ENCODE assay signal across 18 cellular contexts in genomic region chr20:62488470-62488869, GRCh38. TPM values are rescaled to one million over a fixed set of nuclear protein-coding genes. Genes with fewer than 3 reads are reported as not detected.
A peak's percentile ranks its signal among the peaks of the same experiment; 100 is the strongest.
DNase-seq lines count a peak whose midpoint lies in the region; ATAC-seq, FAIRE-seq and TF ChIP-seq lines count a peak whose summit lies in the region.
"Had no signal": no experiment of that assay in that cellular context is flagged by ENCODE, and none has a peak within 500 bp of the region (broad histone marks: within the 10 kb centered on the region; RNA-seq: fewer than 3 reads in every experiment).

No MANE protein-coding gene starts in this region.

- H3K9ac ChIP-seq in K562 (ENCODE audit: insufficient read depth in 1 of 2, low read depth in 2 of 2, low read length in 2 of 2): no peak overlapping the region

- H3K4me2 ChIP-seq in K562 (ENCODE audit: insufficient read depth, low read length): no peak overlapping the region

- H3K79me2 ChIP-seq in K562 (ENCODE audit: control insufficient read depth, insufficient read depth, low read length): no peaks in the 10 kb centered on the region

- no peaks in the 10 kb centered on the region for H3K27me3 Mint-ChIP-seq in Caco-2 (ENCODE audit: insufficient read depth, unreplicated experiment)
- H3K27me3 Mint-ChIP-seq in mesothelial cell of epicardium (ENCODE audit: low read depth): peaks cover 2% of the 10 kb centered on the region
- H3K27me3 Mint-ChIP-seq in stimulated activated naive B cell treated with anti-CD40 and anti-IgM and Interleukin-4, amounts not matched to agents 10 μg/mL and 1 μg/mL and 100 μg/mL, for 72 hours: peaks cover 65 to 92% of the 10 kb centered on the region in 2 donors
- H3K27me3 Mint-ChIP-seq in HFFc6 (ENCODE audit: insufficient read depth): peaks cover 49% of the 10 kb centered on the region

- H3K9me3 ChIP-seq in Caco-2 (peaks cover 12% of the 10 kb centered on the region; the same call in 1 of the 2 replicates), HEK293 (ENCODE audit: control insufficient read depth, insufficient read depth, low read depth, low read length) (no peaks in the 10 kb centered on the region), K562 (replicated peaks; ENCODE audit: control insufficient read depth, insufficient read depth, low read depth, low read length) (no peaks in the 10 kb centered on the region)

- POLR2A ChIA-PET in Caco-2 (lab: Charles Lee) (no interaction called here), HEK293 (lab: Yijun Ruan, JAX) (no interaction called here), K562 (lab: Yijun Ruan, JAX) (no interaction called here)

- H3K9me3 Mint-ChIP-seq in Caco-2 (ENCODE audit: unreplicated experiment) (peaks cover 11% of the 10 kb centered on the region), mesothelial cell of epicardium (no peaks in the 10 kb centered on the region), HFFc6 (no peaks in the 10 kb centered on the region)
- H3K9me3 Mint-ChIP-seq in stimulated activated naive B cell treated with anti-CD40 and anti-IgM and Interleukin-4, amounts not matched to agents 10 μg/mL and 1 μg/mL and 100 μg/mL, for 72 hours: no peaks in the 10 kb centered on the region
- H3K9me3 Mint-ChIP-seq: CD4-positive, alpha-beta T cell; H9 had no signal

- H3K27ac Mint-ChIP-seq in Caco-2 (ENCODE audit: unreplicated experiment) (peak overlapping the region; percentile 88), mesothelial cell of epicardium (peak overlapping the region; percentile 67), HFFc6 (no peak overlapping the region)
- no peak overlapping the region for H3K27ac Mint-ChIP-seq in stimulated activated naive B cell treated with anti-CD40 and anti-IgM and Interleukin-4, amounts not matched to agents 10 μg/mL and 1 μg/mL and 100 μg/mL, for 72 hours
- H3K27ac Mint-ChIP-seq: CD4-positive, alpha-beta T cell; H9 had no signal

- no peak for ATAC-seq in K562
- no peak for ATAC-seq in stimulated activated naive B cell treated with anti-CD40 and anti-IgM and Interleukin-4, amounts not matched to agents 10 μg/mL and 1 μg/mL and 100 μg/mL, for 72 hours (replicated peaks)
- ATAC-seq: GM12878 had no signal

- no peak for TF ChIP-seq RAD21 in K562 (CRISPR knock-in tag; conservative IDR thresholded peaks at IDR 0.05 in 1 of 2, IDR thresholded peaks at IDR 0.05 in 1 of 2)

- no TSS peak for BruUV-seq in Caco-2 (replicated peaks; lab: Mats Ljungman, UMichigan)
- BruUV-seq in K562 (replicated peaks; lab: Mats Ljungman, UMichigan): no TSS peak

- FAIRE-seq in K562 (lab: Jason Lieb, UNC): no peak
- FAIRE-seq: A204.1, GM12878, H1 had no signal

- TF ChIP-seq POLR2A in K562 (conservative IDR thresholded peaks at IDR 0.05): no peak

- intact Hi-C loops in Caco-2 (cut with micrococcal nuclease; ENCODE audit: unreplicated experiment) (loop anchor here (5.0 kb wide), 1 partner anchor 304 kb away; no protein-coding TSS in a partner anchor), K562 (cut with micrococcal nuclease) (loop anchor here (5.0 kb wide), 1 partner anchor 81 kb away; the partner anchor contains the start of gene CABLES2)

- H2AFZ ChIP-seq in K562 (ENCODE audit: low read depth, low read length): 0 out of 2 replicates have a peak overlapping the region, but pooled peaks have one; percentile 59

- H3K36me3 Mint-ChIP-seq in Caco-2 (ENCODE audit: insufficient read depth, unreplicated experiment) (no peaks in the 10 kb centered on the region), mesothelial cell of epicardium (no peaks in the 10 kb centered on the region), HFFc6 (ENCODE audit: low read depth) (no peaks in the 10 kb centered on the region)
- H3K36me3 Mint-ChIP-seq in stimulated activated naive B cell treated with anti-CD40 and anti-IgM and Interleukin-4, amounts not matched to agents 10 μg/mL and 1 μg/mL and 100 μg/mL, for 72 hours: no peaks in the 10 kb centered on the region

- H3K4me1 Mint-ChIP-seq in Caco-2 (ENCODE audit: low read depth, unreplicated experiment) (peaks cover 59% of the 10 kb centered on the region), mesothelial cell of epicardium (peaks cover 52% of the 10 kb centered on the region), HFFc6 (ENCODE audit: low read depth) (peaks cover 6% of the 10 kb centered on the region)
- H3K4me1 Mint-ChIP-seq in stimulated activated naive B cell treated with anti-CD40 and anti-IgM and Interleukin-4, amounts not matched to agents 10 μg/mL and 1 μg/mL and 100 μg/mL, for 72 hours: peaks cover under 1 to 6% of the 10 kb centered on the region in 2 donors

- no peaks in the 10 kb centered on the region for H3K27me3 ChIP-seq in Caco-2 (replicated peaks; ENCODE audit: control insufficient read depth, insufficient read depth, low read length)
- H3K27me3 ChIP-seq in K562 (ENCODE audit: control insufficient read depth in 2 of 2, insufficient read depth in 2 of 2, low read length in 2 of 2): no peaks in the 10 kb centered on the region

- no peak overlapping the region for H3K4me3 ChIP-seq in Caco-2 (ENCODE audit: low read depth, low read length)
- H3K4me3 ChIP-seq in HEK293 (ENCODE audit: low read depth, low read length): no peak overlapping the region
- H3K4me3 ChIP-seq in K562: no peak overlapping the region
- H3K4me3 ChIP-seq: GM12878 had no signal

- no peaks in the 10 kb centered on the region for H3K9me1 ChIP-seq in K562 (ENCODE audit: control insufficient read depth, insufficient read depth, low read length)

- H3K27ac ChIP-seq in HEK293 (ENCODE audit: extremely low read depth, low read depth, low read length) (no peak overlapping the region), K562 (ENCODE audit: extremely low read depth, low read depth, low read length) (no peak overlapping the region)
- H3K27ac ChIP-seq: C4-2B had no signal

- CTCF ChIA-PET in Caco-2 (lab: Charles Lee) (interaction anchor here (0.9 to 1.1 kb wide), 2 partner anchors 10 to 128 kb away, joined by 3 to 5 read pairs; no protein-coding TSS in a partner anchor), HEK293 (lab: Yijun Ruan, JAX) (interaction anchor here (0.7 to 0.9 kb wide), 2 partner anchors 9 to 11 kb away, joined by 4 to 5 read pairs; no protein-coding TSS in a partner anchor), K562 (lab: Yijun Ruan, JAX; ENCODE audit: low intra/inter-chr PET ratio) (interaction anchor here (0.6 kb wide), 1 partner anchor 8 kb away, joined by 6 read pairs; no protein-coding TSS in a partner anchor)

- TF ChIP-seq CTCF in Caco-2 (IDR thresholded peaks at IDR 0.05; ENCODE audit: insufficient read depth in 1 of 2, low read depth in 1 of 2, low read length in 1 of 2, severe bottlenecking in 1 of 2, unreplicated experiment in 1 of 2): no peak
- TF ChIP-seq CTCF in HEK293 (tag by site-specific recombination; IDR thresholded peaks at IDR 0.05): no peak
- TF ChIP-seq CTCF in K562 (IDR thresholded peaks at IDR 0.05 in 2 of 3, conservative IDR thresholded peaks at IDR 0.05 in 1 of 3; ENCODE audit: insufficient read depth in 2 of 3, low read depth in 1 of 3, low read length in 3 of 3): no peak
- TF ChIP-seq CTCF in mesothelial cell of epicardium (IDR thresholded peaks at IDR 0.05; ENCODE audit: unreplicated experiment): no peak
- no peak for TF ChIP-seq CTCF in HFFc6 (IDR thresholded peaks at IDR 0.05)

- H3K4me3 Mint-ChIP-seq in Caco-2 (ENCODE audit: unreplicated experiment) (no peak overlapping the region), mesothelial cell of epicardium (no peak overlapping the region), HFFc6 (no peak overlapping the region)
- H3K4me3 Mint-ChIP-seq in stimulated activated naive B cell treated with anti-CD40 and anti-IgM and Interleukin-4, amounts not matched to agents 10 μg/mL and 1 μg/mL and 100 μg/mL, for 72 hours: no peak overlapping the region
- H3K4me3 Mint-ChIP-seq: CD4-positive, alpha-beta T cell; H9 had no signal

- in situ Hi-C loops in K562 (cut with MboI): no loop called here

- WGBS in K562 (ENCODE audit: insufficient coverage, low coverage, missing lambda C conversion rate): 40% methylated on average over 3 of the region's 3 CpGs

- no peaks in the 10 kb centered on the region for H4K20me1 ChIP-seq in K562 (replicated peaks; ENCODE audit: control insufficient read depth, insufficient read depth, low read length)

- H3K4me1 ChIP-seq in Caco-2 (peaks cover 73% of the 10 kb centered on the region), HEK293 (ENCODE audit: control insufficient read depth, insufficient read depth, low read length) (no peaks in the 10 kb centered on the region), K562 (replicated peaks in 1 of 2; ENCODE audit: control insufficient read depth in 2 of 2, insufficient read depth in 2 of 2, low read length in 2 of 2) (peaks cover 54 to 87% of the 10 kb centered on the region in 2 experiments)

- no peak for TF ChIP-seq EP300 in K562 (IDR thresholded peaks at IDR 0.05; ENCODE audit: low read length)

- DNase-seq in Caco-2 (no peak), K562 (ENCODE audit: extremely low read depth in 1 of 4, low spot score in 3 of 4) (no peak), mesothelial cell of epicardium (ENCODE audit: low spot score in 2 of 2, unreplicated experiment in 2 of 2) (no peak), dermis blood vessel endothelial cell (no peak), HFFc6 (no peak), NCI-H146 (lab: John Stamatoyannopoulos, UW) (no peak)
- no peak for DNase-seq in stimulated activated naive B cell treated with anti-CD40 and anti-IgM and Interleukin-4, amounts not matched to agents 10 μg/mL and 1 μg/mL and 100 μg/mL, for 72 hours
- DNase-seq: ACHN; CD4-positive, alpha-beta T cell; H9; IMR-90; KBM-7 had no signal

- H3K36me3 ChIP-seq in Caco-2 (ENCODE audit: control insufficient read depth, insufficient read depth, low read length): no peaks in the 10 kb centered on the region
- H3K36me3 ChIP-seq in HEK293 (ENCODE audit: control insufficient read depth in 2 of 2, insufficient read depth in 1 of 2, low read length in 2 of 2): no peaks in the 10 kb centered on the region
- H3K36me3 ChIP-seq in K562 (ENCODE audit: control insufficient read depth, insufficient read depth, low read length): no peaks in the 10 kb centered on the region

RNA-seq across cellular contexts. Expression of gene GATA5, which starts 12.7 kb away (rescaled TPM):
- total RNA-seq in Caco-2 (2022) (0.12 and 0.25 TPM in 2 replicates), K562 (2014; rRNA removed) (0.18 and 0.45 TPM in 2 replicates), K562 (2014; rRNA removed; fragmentation: Illumina TruSeq; extraction: Trizol) (0.06 TPM in 1 of 2 replicates, not detected in the other), K562 (2015; rRNA removed; fragmentation: Illumina TruSeq; extraction: Trizol) (0.08 and 0.22 TPM in 2 replicates), K562 (2021) (0.49 TPM in 2 replicates), mesothelial cell of epicardium (26.0 to 30.0 TPM (median 27.5 TPM) in 3 replicates), dermis blood vessel endothelial cell (not detected in 2 replicates)
- 0.40 and 1.3 TPM in 2 replicates for total RNA-seq in K562 (2011; cell fraction: chromatin; rRNA removed; ENCODE audit: low replicate concordance)
- 0.66 and 0.67 TPM in 2 replicates for total RNA-seq in K562 (2011; cell fraction: nucleolus; rRNA removed)
- 0.29 and 0.46 TPM in 2 replicates for total RNA-seq in K562 (2011; cell fraction: nucleoplasm; rRNA removed)
- polyA plus RNA-seq in K562 (2011; rRNA removed) (0.57 and 0.68 TPM in 2 replicates), K562 (2014; fragmentation: Illumina TruSeq; extraction: Trizol) (0.09 and 0.11 TPM in 2 replicates), K562 (2014; fragmentation: Nextera tagmentation; extraction: Ambion mirVana) (not detected), K562 (2014; rRNA removed) (0.16 and 0.34 TPM in 2 replicates)
- polyA plus RNA-seq in K562 (2011; cell fraction: cytosol; rRNA removed): 0.68 and 2.4 TPM in 2 replicates
- 1.4 and 2.7 TPM in 2 replicates for polyA plus RNA-seq in K562 (2011; cell fraction: nucleus; rRNA removed)
- polyA plus RNA-seq in K562 (2012): 0.43 and 0.44 TPM in 2 replicates
- polyA minus RNA-seq in K562 (2011; rRNA and poly(A)+ RNA removed): 0.12 and 0.39 TPM in 2 replicates
- polyA minus RNA-seq in K562 (2011; cell fraction: cytosol; rRNA and poly(A)+ RNA removed): 0.86 and 1.5 TPM in 2 replicates
- polyA minus RNA-seq in K562 (2011; cell fraction: nucleus; rRNA and poly(A)+ RNA removed): 0.67 TPM in 2 replicates
- not detected for total RNA-seq in HFFc6 (2021; fragmentation: NEBNext Ultra II Directional; extraction: Animal tissue kit (Norgen Biotek cat#: 25700))
- total RNA-seq: CD4-positive, alpha-beta T cell; GM12878; IMR-90 had no signal
- polyA plus RNA-seq: BJ, GM12878, IMR-90 had no signal

Comparison
In these comparisons a context has a peak if more than half of its experiments do, and no peak if none do; other contexts are left out.
1. H3K27ac Mint-ChIP-seq: peak in Caco-2 (single experiment) and mesothelial cell of epicardium (single experiment); none in stimulated activated naive B cell treated with anti-CD40 and anti-IgM and Interleukin-4, amounts not matched to agents 10 μg/mL and 1 μg/mL and 100 μg/mL, for 72 hours (single experiment) and HFFc6 (single experiment).
2. RNA of gene GATA5, which starts 12.7 kb away (total RNA-seq): 26.0 to 30.0 TPM in mesothelial cell of epicardium; 0.12 to 0.25 TPM in Caco-2, 0.06 to 1.3 TPM in K562, not detected in dermis blood vessel endothelial cell and not detected in HFFc6; every median in the first group is over 10 times any median in the second.